8 cellular contexts compared by ENCODE assay signal in the genomic region with DNA sequence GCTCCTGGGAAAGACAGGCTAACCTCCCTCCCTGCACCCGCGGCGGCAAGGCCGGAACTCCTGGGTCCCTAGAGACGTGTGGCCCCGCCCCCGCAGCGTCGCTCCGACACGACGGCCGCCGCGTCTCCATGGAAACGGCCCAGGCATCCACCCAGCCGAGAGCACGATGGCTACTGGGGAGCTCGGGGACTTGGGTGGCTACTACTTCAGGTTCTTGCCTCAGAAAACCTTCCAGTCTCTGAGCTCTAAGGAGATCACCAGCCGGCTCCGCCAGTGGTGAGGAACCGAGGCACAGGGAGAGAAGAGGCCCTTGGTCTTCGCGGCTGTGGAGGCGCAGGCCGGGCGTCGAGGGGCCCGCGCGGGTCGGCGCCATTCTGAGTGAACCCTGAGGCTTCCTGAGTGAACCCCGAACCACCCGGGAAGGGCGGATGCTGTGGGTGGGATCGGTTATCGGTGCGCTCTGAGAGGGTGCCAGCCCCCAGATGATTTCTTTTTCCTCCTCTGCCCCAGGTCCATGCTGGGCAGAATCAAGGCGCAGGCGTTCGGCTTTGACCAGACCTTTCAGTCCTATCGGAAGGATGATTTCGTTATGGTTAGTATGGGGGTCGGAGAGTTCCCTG.
DNase-seq lines count a peak whose midpoint lies in the region; TF ChIP-seq lines count a peak whose summit lies in the region.

A gene (plus strand): TSS at position 133 of the 620 bp plus-strand sequence. CDS start 34 bp downstream, at position 167.

- peak within 1 kb of the TSS; percentile 66 for H3K27ac ChIP-seq in brain microvascular endothelial cell

- peak; percentile 42 for DNase-seq in GM04503 (ENCODE audit: low read depth)
- peak; percentile 59 for DNase-seq in HuH-7.5 (ENCODE audit: low spot score)
- DNase-seq in T-helper 2 cell: peak in 3 of 5 experiments; percentile 14 to 60 (median 18)
- DNase-seq in brain microvascular endothelial cell: peak; percentile 83
- peak; percentile 28 for DNase-seq in retinal pigment epithelial cell (ENCODE audit: low read depth)
- no peak for DNase-seq in UCSD-AML1 (lab: John Stamatoyannopoulos, UW; ENCODE audit: unreplicated experiment)
- no peak for DNase-seq in GDM1 (lab: John Stamatoyannopoulos, UW)

- H3K36me3 ChIP-seq in brain microvascular endothelial cell (replicated peaks) (no peaks in the 10 kb centered on the region), iPS-15b (ENCODE audit: control insufficient read depth, insufficient read depth, low read length) (no peaks in the 10 kb centered on the region)

- H3K9me3 ChIP-seq in iPS-15b (ENCODE audit: control insufficient read depth, insufficient read depth, low read length): no peaks in the 10 kb centered on the region

- in situ Hi-C loops in brain microvascular endothelial cell (cut with HindIII; ENCODE audit: low pct_ligation_motif_present, low sequenced_read_pairs): no loop called here

- peaks cover 3% of the 10 kb centered on the region for H3K4me1 ChIP-seq in iPS-15b (ENCODE audit: control insufficient read depth, insufficient read depth, low read length)

- TF ChIP-seq CTCF in brain microvascular endothelial cell (IDR thresholded peaks at IDR 0.05; ENCODE audit: low read depth, low read length, missing control alignments) (no peak), retinal pigment epithelial cell (conservative IDR thresholded peaks at IDR 0.05; ENCODE audit: low read depth, low read length) (no peak)

- no peaks in the 10 kb centered on the region for H3K27me3 ChIP-seq in brain microvascular endothelial cell (replicated peaks)
- H3K27me3 ChIP-seq in iPS-15b (ENCODE audit: control insufficient read depth, insufficient read depth, low read length): peaks cover 3% of the 10 kb centered on the region

- no peak within 1 kb of the TSS for H3K9ac ChIP-seq in iPS-15b (ENCODE audit: low read depth, low read length)

- H3K4me3 ChIP-seq in brain microvascular endothelial cell (ENCODE audit: low read depth, low read length) (peak within 1 kb of the TSS; percentile 68), iPS-15b (ENCODE audit: low read depth, low read length) (peak within 1 kb of the TSS; percentile 62), retinal pigment epithelial cell (ENCODE audit: low read length) (peak within 1 kb of the TSS; percentile 71)

Comparison
In these comparisons a context has a peak if more than half of its experiments do, and no peak if none do; other contexts are left out.
1. DNase-seq: peak in GM04503 (single experiment), HuH-7.5 (single experiment), T-helper 2 cell (3 of 5), brain microvascular endothelial cell (single experiment) and retinal pigment epithelial cell (single experiment); none in UCSD-AML1 (single experiment) and GDM1 (single experiment).
2. Peak in every context shown above with its lines, with median percentiles within 50 percentile points of each other: H3K4me3 ChIP-seq.